22 cellular contexts compared by ENCODE assay signal in the genomic region with DNA sequence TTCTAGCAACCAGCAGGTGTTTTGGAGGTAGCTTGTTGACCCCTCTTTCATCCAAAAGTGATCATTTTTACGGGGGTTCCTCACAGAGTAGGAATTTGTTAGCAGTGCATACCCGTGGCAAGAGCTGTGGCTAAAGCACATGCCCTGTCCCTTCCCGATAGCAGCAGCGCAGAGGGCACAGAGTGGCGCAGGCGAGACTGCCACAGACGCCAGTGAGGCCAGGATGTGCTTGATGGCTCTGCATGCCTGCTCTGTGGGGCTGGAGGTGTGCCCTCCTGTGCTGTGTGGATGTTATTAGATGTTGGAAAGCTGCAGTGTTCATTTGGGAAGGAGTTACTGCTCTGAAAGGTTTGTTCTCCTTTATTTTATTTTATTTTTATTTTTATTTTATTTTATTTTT.
"Had no signal": no experiment of that assay in that cellular context is flagged by ENCODE, and none has a peak within 500 bp of the region (broad histone marks: within the 10 kb centered on the region; RNA-seq: fewer than 3 reads in every experiment).

No MANE protein-coding gene starts in this region.

- H3K27ac Mint-ChIP-seq: activated B cell treated with CpG ODN at 0.5 μM for 24 hours; activated naive CD8-positive, alpha-beta T cell; activated T-helper 17 cell treated with anti-CD3 and anti-CD28 coated beads, Interleukin-2, amount 50 U/mL, for 72 hours; natural killer cell; T-helper 1 cell treated with Interleukin-12 subunit alpha and Interleukin-12 subunit beta and Interleukin-4 antibody, amounts not matched to agents 30 μg/mL and 1 μg/mL, for 36 hours had no signal

- H3K36me3 Mint-ChIP-seq: natural killer cell; stimulated activated naive B cell treated with anti-CD40 and anti-IgM and Interleukin-4, amounts not matched to agents 10 μg/mL and 1 μg/mL and 100 μg/mL, for 72 hours had no signal

- H3K27ac ChIP-seq: adrenal gland, ascending aorta, esophagus squamous epithelium, gastroesophageal sphincter, parathyroid adenoma had no signal

- H3K36me3 ChIP-seq: adrenal gland, ascending aorta, esophagus squamous epithelium, gastroesophageal sphincter had no signal

- DNase-seq: activated B cell treated with CpG ODN at 0.5 μM for 24 hours; activated CD4-positive, alpha-beta T cell treated with anti-CD3 and anti-CD28 coated beads for 4 hours; activated naive CD4-positive, alpha-beta T cell; adrenal gland; central memory CD4-positive, alpha-beta T cell; esophagus squamous epithelium; left ventricle myocardium superior; mammary epithelial cell; midbrain; natural killer cell; small intestine; stimulated activated CD4-positive, alpha-beta T cell treated with anti-CD3 and anti-CD28 coated beads, Interleukin-15, amount 100 ng/mL, for 24 hours; stimulated activated naive B cell treated with anti-CD40 and anti-IgM and Interleukin-4, amounts not matched to agents 10 μg/mL and 1 μg/mL and 100 μg/mL, for 72 hours; T1000 had no signal

- H3K27me3 Mint-ChIP-seq: activated B cell treated with CpG ODN at 0.5 μM for 24 hours; activated naive CD8-positive, alpha-beta T cell; activated T-helper 17 cell treated with anti-CD3 and anti-CD28 coated beads, Interleukin-2, amount 50 U/mL, for 72 hours; stimulated activated naive B cell treated with anti-CD40 and anti-IgM and Interleukin-4, amounts not matched to agents 10 μg/mL and 1 μg/mL and 100 μg/mL, for 72 hours had no signal

- H3K9me3 ChIP-seq: adrenal gland, ascending aorta, esophagus squamous epithelium, gastroesophageal sphincter had no signal

- H3K9me3 Mint-ChIP-seq: activated B cell treated with CpG ODN at 0.5 μM for 24 hours; activated T-helper 17 cell treated with anti-CD3 and anti-CD28 coated beads, Interleukin-2, amount 50 U/mL, for 72 hours; natural killer cell; stimulated activated naive B cell treated with anti-CD40 and anti-IgM and Interleukin-4, amounts not matched to agents 10 μg/mL and 1 μg/mL and 100 μg/mL, for 72 hours; T-helper 1 cell treated with Interleukin-12 subunit alpha and Interleukin-12 subunit beta and Interleukin-4 antibody, amounts not matched to agents 30 μg/mL and 1 μg/mL, for 36 hours had no signal

- H3K4me1 ChIP-seq: parathyroid adenoma had no signal

- H3K4me3 ChIP-seq: adrenal gland, ascending aorta, esophagus squamous epithelium, gastroesophageal sphincter had no signal

- FAIRE-seq: colon, islet of Langerhans, small intestine had no signal

- H3K27me3 ChIP-seq: adrenal gland, ascending aorta, esophagus squamous epithelium, gastroesophageal sphincter had no signal

- H3K4me3 Mint-ChIP-seq: activated B cell treated with CpG ODN at 0.5 μM for 24 hours; activated naive CD8-positive, alpha-beta T cell; activated T-helper 17 cell treated with anti-CD3 and anti-CD28 coated beads, Interleukin-2, amount 50 U/mL, for 72 hours; natural killer cell; stimulated activated naive B cell treated with anti-CD40 and anti-IgM and Interleukin-4, amounts not matched to agents 10 μg/mL and 1 μg/mL and 100 μg/mL, for 72 hours; T-helper 1 cell treated with Interleukin-12 subunit alpha and Interleukin-12 subunit beta and Interleukin-4 antibody, amounts not matched to agents 30 μg/mL and 1 μg/mL, for 36 hours had no signal
